ENCODE assay signal across 8 cellular contexts in the genomic region with DNA sequence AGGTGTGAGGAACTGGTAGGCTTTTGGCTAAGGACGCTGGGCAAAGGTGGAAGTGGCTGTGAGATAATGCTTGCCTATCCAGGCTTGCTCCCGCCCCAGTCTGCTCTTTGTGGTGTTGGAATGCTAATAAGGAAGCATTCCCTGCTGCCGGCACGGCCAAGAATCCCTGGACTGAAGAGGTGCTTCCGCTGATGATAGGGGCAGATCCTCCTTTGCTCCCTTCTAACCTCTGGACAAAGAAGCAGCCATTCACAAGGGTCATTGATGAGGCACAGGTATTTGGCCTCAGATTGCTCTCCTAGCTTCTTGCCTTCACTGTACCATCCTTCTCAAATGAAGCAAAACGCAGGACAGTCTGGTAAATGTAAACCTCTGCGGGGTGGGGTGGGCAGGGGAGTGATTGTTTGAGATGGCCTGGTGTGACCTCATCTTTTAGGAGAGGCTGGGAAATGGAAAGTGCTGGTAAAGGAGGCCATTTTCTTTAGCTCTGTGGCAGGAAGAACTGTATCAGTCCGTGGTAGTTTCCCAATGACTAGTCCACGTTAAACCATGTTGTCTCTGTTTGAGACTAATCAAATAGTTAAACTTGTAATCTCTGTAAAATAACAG. TPM values are rescaled to one million over a fixed set of nuclear protein-coding genes. Genes with fewer than 3 reads are reported as not detected.
DNase-seq lines count a peak whose midpoint lies in the region; ATAC-seq, FAIRE-seq and TF ChIP-seq lines count a peak whose summit lies in the region.

No MANE protein-coding gene starts in this region.

- WGBS in GM12878 (ENCODE audit: insufficient coverage, insufficient replicate concordance, low lambda C conversion rate, missing lambda C conversion rate), result 0% methylated on average over 9 of the region's 9 CpGs

- no peaks in the 10 kb centered on the region for H3K9me3 ChIP-seq in GM12878 (replicated peaks; ENCODE audit: control insufficient read depth, insufficient read depth, low read length)
- H3K9me3 ChIP-seq in subcutaneous abdominal adipose tissue (ENCODE audit: control insufficient read depth in 5 of 5, low read length in 5 of 5), result no peaks in the 10 kb centered on the region

- H3K4me3 ChIP-seq in GM12878 (peak overlapping the region; percentile 92), subcutaneous abdominal adipose tissue (ENCODE audit: low read depth in 1 of 5, low read length in 5 of 5) (peak overlapping the region; percentile 64 to 97 (median 91))

- TF ChIP-seq EP300 in GM12878 (IDR thresholded peaks at IDR 0.05; ENCODE audit: borderline replicate concordance in 1 of 2, control insufficient read depth in 1 of 2, low read depth in 2 of 2, low read length in 2 of 2), result no peak

- no peak; the same call in none of the 2 replicates for TF ChIP-seq POLR2A in GM12878 (IDR thresholded peaks at IDR 0.05; ENCODE audit: low read depth, low read length)

- intact Hi-C loops in GM12878 (cut with micrococcal nuclease; ENCODE audit: unreplicated experiment), result loop anchor here (2.0 to 5.0 kb wide), 2 partner anchors 21 to 70 kb away; partner anchors contain the start of genes MMS19 and UBTD1

- no peak overlapping the region for H2AFZ ChIP-seq in GM12878 (ENCODE audit: control insufficient read depth, low read depth, low read length)

- H3K79me2 ChIP-seq in GM12878 (ENCODE audit: control insufficient read depth, insufficient read depth, low read length), result peaks cover 58% of the 10 kb centered on the region

- ATAC-seq in GM12878 (peak; percentile 63), HG03097 (IDR thresholded peaks at IDR 0.05; ENCODE audit: low FRiP score, unreplicated experiment) (no peak)

- POLR2A ChIA-PET in GM12878 (lab: Charles Lee), result interaction anchor here (0.7 to 2.6 kb wide), 6 partner anchors 10 to 309 kb away, joined by 3 to 9 read pairs (median 4); partner anchors contain the start of gene RRP12
- POLR2A ChIA-PET in GM10248 (lab: Yijun Ruan, JAX), result interaction anchor here (0.6 kb wide), 4 partner anchors 15 to 138 kb away, joined by 4 to 5 read pairs (median 4); no protein-coding TSS in a partner anchor

- DNase-seq in GM03348 (ENCODE audit: low spot score) (peak; percentile 40), NCI-H2227 treated with DMSO at 0.1 percent for 48 hours (lab: John Stamatoyannopoulos, UW) (peak; percentile 10), GM12878 (ENCODE audit: low read depth, low spot score) (no peak), kidney glomerular epithelial cell (lab: John Stamatoyannopoulos, UW) (peak; percentile 69), NCI-H1436 (lab: John Stamatoyannopoulos, UW) (no peak), GM10248 (ENCODE audit: extremely low spot score) (no peak)

- RAD21 ChIA-PET in GM12878 (lab: Charles Lee; ENCODE audit: unreplicated experiment), result interaction anchor here (1.4 to 1.9 kb wide), 2 partner anchors 15 to 20 kb away, joined by 3 to 4 read pairs; no protein-coding TSS in a partner anchor

- H3K4me2 ChIP-seq in GM12878 (ENCODE audit: control insufficient read depth, insufficient read depth), result peak overlapping the region; percentile 78

- CTCF ChIA-PET in GM12878 (lab: Yijun Ruan, JAX), result interaction anchor here (0.6 to 1.9 kb wide), 7 partner anchors 14 to 149 kb away, joined by 3 to 10 read pairs (median 4); partner anchors contain the start of gene RRP12
- CTCF ChIA-PET in GM10248 (lab: Yijun Ruan, JAX), result interaction anchor here (0.9 to 1.5 kb wide), 2 partner anchors 15 to 21 kb away, joined by 3 to 4 read pairs; no protein-coding TSS in a partner anchor

- H4K20me1 ChIP-seq in GM12878 (ENCODE audit: control insufficient read depth, insufficient read depth), result peaks cover 8% of the 10 kb centered on the region; the same call in 1 of the 2 replicates

- H3K4me1 ChIP-seq in GM12878 (ENCODE audit: control insufficient read depth, insufficient read depth, low read length) (peaks cover 18% of the 10 kb centered on the region), subcutaneous abdominal adipose tissue (ENCODE audit: control insufficient read depth in 5 of 5, insufficient read depth in 5 of 5, low read length in 5 of 5) (peaks cover 11 to 38% (median 33%) of the 10 kb centered on the region in 5 donors)

- H3K36me3 ChIP-seq in GM12878 (ENCODE audit: control insufficient read depth in 2 of 2, insufficient read depth in 2 of 2, low read length in 1 of 2) (peaks cover 5 to 19% of the 10 kb centered on the region in 2 experiments; a peak in 3 of 4 replicates), subcutaneous abdominal adipose tissue (ENCODE audit: control insufficient read depth in 5 of 5, insufficient read depth in 5 of 5, low read length in 5 of 5) (peaks cover 8 to 24% (median 22%) of the 10 kb centered on the region in 5 donors)

- H3K27ac ChIP-seq in GM12878 (ENCODE audit: control insufficient read depth, insufficient read depth) (peak overlapping the region; percentile 95), subcutaneous abdominal adipose tissue (ENCODE audit: low read depth, low read length) (peak overlapping the region; percentile 57)

- no peaks in the 10 kb centered on the region for H3K27me3 ChIP-seq in GM12878 (replicated peaks in 1 of 2; ENCODE audit: control insufficient read depth in 2 of 2, insufficient read depth in 2 of 2, low read length in 1 of 2)
- H3K27me3 ChIP-seq in subcutaneous abdominal adipose tissue (ENCODE audit: control insufficient read depth in 5 of 5, insufficient read depth in 4 of 5, low read length in 5 of 5), result no peaks in the 10 kb centered on the region

- in situ Hi-C loops in GM12878 (cut with MboI), result no loop called here

- SMC1A ChIA-PET in GM12878 (lab: Charles Lee; ENCODE audit: uncharacterized antibody, unreplicated experiment), result interaction anchor here (0.8 to 2.1 kb wide), 5 partner anchors 11 to 27 kb away, joined by 3 to 12 read pairs (median 3); partner anchors contain the start of gene RRP12

- TF ChIP-seq CTCF in GM12878 (IDR thresholded peaks at IDR 0.05 in 2 of 3, conservative IDR thresholded peaks at IDR 0.05 in 1 of 3; ENCODE audit: control insufficient read depth in 2 of 3, extremely low read depth in 1 of 3, insufficient read depth in 1 of 3, low read depth in 3 of 3, low read length in 3 of 3) (no peak), GM10248 (IDR thresholded peaks at IDR 0.05; ENCODE audit: control extremely low read depth, extremely low read depth, low read depth, missing control alignments) (no peak)

- TF ChIP-seq RAD21 in GM12878 (IDR thresholded peaks at IDR 0.05; ENCODE audit: insufficient read depth, low read depth, low read length), result no peak

- no peak for FAIRE-seq in GM12878 (lab: Jason Lieb, UNC)

- H3K9ac ChIP-seq in GM12878 (ENCODE audit: control insufficient read depth, insufficient read depth, low read length) (peak overlapping the region; percentile 89), subcutaneous abdominal adipose tissue (ENCODE audit: low read length in 5 of 5) (peak overlapping the region in 3 of 5 donors; percentile 30 to 71 (median 51))

- TSS peak; percentile 61 for BruUV-seq in GM12878 (replicated peaks; lab: Mats Ljungman, UMichigan)

RNA-seq across cellular contexts. Expression of gene PGAM1, which starts 1.7 kb away (rescaled TPM):
- 129 and 132 TPM in 2 replicates for total RNA-seq in GM12878 (2013; cell fraction: nucleolus; rRNA removed)
- total RNA-seq in GM12878 (2014; rRNA removed), result 900 and 915 TPM in 2 replicates
- 522 and 529 TPM in 2 replicates for total RNA-seq in GM12878 (2014; rRNA removed; fragmentation: Illumina TruSeq; extraction: Trizol)
- total RNA-seq in GM12878 (2021), result 716 and 743 TPM in 2 replicates
- polyA plus RNA-seq in GM12878 (2011; ENCODE audit: low read depth), result 616 TPM
- polyA plus RNA-seq in GM12878 (2011; rRNA removed), result 1,223 and 1,362 TPM in 2 replicates
- 1,432 and 1,474 TPM in 2 replicates for polyA plus RNA-seq in GM12878 (2011; cell fraction: cytosol; rRNA removed)
- 542 and 632 TPM in 2 replicates for polyA plus RNA-seq in GM12878 (2011; cell fraction: nucleus; rRNA removed)
- polyA plus RNA-seq in GM12878 (2012), result 909 and 1,002 TPM in 2 replicates
- 458 and 657 TPM in 2 replicates for polyA plus RNA-seq in GM12878 (2014; fragmentation: Illumina TruSeq; extraction: Trizol)
- polyA plus RNA-seq in GM12878 (2014; fragmentation: Nextera tagmentation; extraction: Ambion mirVana), result 100 to 1,000 TPM; 115 to 271 TPM
- 761 and 772 TPM in 2 replicates for polyA plus RNA-seq in GM12878 (2014; rRNA removed)
- polyA plus RNA-seq in GM12878 (2016; fragmentation: Nextera tagmentation; extraction: Ambion mirVana), result 1,000 to 10,000 TPM; 1,161 to 1,235 TPM
- polyA minus RNA-seq in GM12878 (2011; rRNA and poly(A)+ RNA removed), result 705 and 1,086 TPM in 2 replicates
- polyA minus RNA-seq in GM12878 (2011; cell fraction: cytosol; rRNA and poly(A)+ RNA removed), result 277 and 295 TPM in 2 replicates
- 144 and 158 TPM in 2 replicates for polyA minus RNA-seq in GM12878 (2011; cell fraction: nucleus; rRNA and poly(A)+ RNA removed)

RNA-seq across cellular contexts. Expression of gene EXOSC1, which starts 18.1 kb away (rescaled TPM):
- 32.7 and 33.1 TPM in 2 replicates for total RNA-seq in GM12878 (2013; cell fraction: nucleolus; rRNA removed)
- total RNA-seq in GM12878 (2014; rRNA removed) (63.1 and 65.8 TPM in 2 replicates), GM12878 (2014; rRNA removed; fragmentation: Illumina TruSeq; extraction: Trizol) (63.8 and 65.7 TPM in 2 replicates), GM12878 (2021) (43.4 and 50.3 TPM in 2 replicates)
- 43.6 TPM for polyA plus RNA-seq in GM12878 (2011; ENCODE audit: low read depth)
- polyA plus RNA-seq in GM12878 (2011; rRNA removed) (50.8 and 53.7 TPM in 2 replicates), GM12878 (2014; fragmentation: Illumina TruSeq; extraction: Trizol) (80.5 and 83.4 TPM in 2 replicates), GM12878 (2014; fragmentation: Nextera tagmentation; extraction: Ambion mirVana) (100 to 1,000 TPM in 1 of 2 experiments, 10 to 100 TPM in 1; 88.8 to 121 TPM), GM12878 (2014; rRNA removed) (65.7 and 66.7 TPM in 2 replicates), GM12878 (2016; fragmentation: Nextera tagmentation; extraction: Ambion mirVana) (100 to 1,000 TPM; 116 to 119 TPM)
- polyA plus RNA-seq in GM12878 (2011; cell fraction: cytosol; rRNA removed), result 56.7 and 58.7 TPM in 2 replicates
- polyA plus RNA-seq in GM12878 (2011; cell fraction: nucleus; rRNA removed), result 27.4 and 30.1 TPM in 2 replicates
- polyA plus RNA-seq in GM12878 (2012), result 44.2 and 44.4 TPM in 2 replicates
- 30.1 and 31.1 TPM in 2 replicates for polyA minus RNA-seq in GM12878 (2011; rRNA and poly(A)+ RNA removed)
- 6.4 and 13.6 TPM in 2 replicates for polyA minus RNA-seq in GM12878 (2011; cell fraction: cytosol; rRNA and poly(A)+ RNA removed)
- polyA minus RNA-seq in GM12878 (2011; cell fraction: nucleus; rRNA and poly(A)+ RNA removed), result 9.2 and 15.8 TPM in 2 replicates

RNA-seq across cellular contexts. Expression of gene ZDHHC16, which starts 18.3 kb away (rescaled TPM):
- total RNA-seq in GM12878 (2013; cell fraction: nucleolus; rRNA removed), result 27.9 and 36.8 TPM in 2 replicates
- 30.0 and 30.6 TPM in 2 replicates for total RNA-seq in GM12878 (2014; rRNA removed)
- total RNA-seq in GM12878 (2014; rRNA removed; fragmentation: Illumina TruSeq; extraction: Trizol), result 27.3 and 29.6 TPM in 2 replicates
- total RNA-seq in GM12878 (2021), result 27.7 and 30.5 TPM in 2 replicates
- 11.7 TPM for polyA plus RNA-seq in GM12878 (2011; ENCODE audit: low read depth)
- 17.6 and 25.7 TPM in 2 replicates for polyA plus RNA-seq in GM12878 (2011; rRNA removed)
- polyA plus RNA-seq in GM12878 (2011; cell fraction: cytosol; rRNA removed), result 42.2 and 45.9 TPM in 2 replicates
- polyA plus RNA-seq in GM12878 (2011; cell fraction: nucleus; rRNA removed), result 36.1 and 42.5 TPM in 2 replicates
- 14.2 and 16.8 TPM in 2 replicates for polyA plus RNA-seq in GM12878 (2012)
- 40.7 and 43.2 TPM in 2 replicates for polyA plus RNA-seq in GM12878 (2014; fragmentation: Illumina TruSeq; extraction: Trizol)
- polyA plus RNA-seq in GM12878 (2014; fragmentation: Nextera tagmentation; extraction: Ambion mirVana), result 10 to 100 TPM; 16.8 to 20.0 TPM
- 26.5 and 27.8 TPM in 2 replicates for polyA plus RNA-seq in GM12878 (2014; rRNA removed)
- polyA plus RNA-seq in GM12878 (2016; fragmentation: Nextera tagmentation; extraction: Ambion mirVana), result 10 to 100 TPM; 56.6 to 63.1 TPM
- 45.6 and 55.0 TPM in 2 replicates for polyA minus RNA-seq in GM12878 (2011; rRNA and poly(A)+ RNA removed)
- 8.7 and 10.7 TPM in 2 replicates for polyA minus RNA-seq in GM12878 (2011; cell fraction: cytosol; rRNA and poly(A)+ RNA removed)
- polyA minus RNA-seq in GM12878 (2011; cell fraction: nucleus; rRNA and poly(A)+ RNA removed), result 15.4 and 26.1 TPM in 2 replicates

RNA-seq across cellular contexts. Expression of gene RRP12, which starts 26.5 kb away (rescaled TPM):
- 71.8 and 82.0 TPM in 2 replicates for total RNA-seq in GM12878 (2013; cell fraction: nucleolus; rRNA removed)
- 27.2 and 32.6 TPM in 2 replicates for total RNA-seq in GM12878 (2014; rRNA removed)
- total RNA-seq in GM12878 (2014; rRNA removed; fragmentation: Illumina TruSeq; extraction: Trizol), result 14.6 and 14.9 TPM in 2 replicates
- total RNA-seq in GM12878 (2021), result 47.7 and 48.3 TPM in 2 replicates
- 9.1 TPM for polyA plus RNA-seq in GM12878 (2011; ENCODE audit: low read depth)
- 5.0 and 13.9 TPM in 2 replicates for polyA plus RNA-seq in GM12878 (2011; rRNA removed)
- 8.6 and 8.9 TPM in 2 replicates for polyA plus RNA-seq in GM12878 (2011; cell fraction: cytosol; rRNA removed)
- 38.5 and 56.3 TPM in 2 replicates for polyA plus RNA-seq in GM12878 (2011; cell fraction: nucleus; rRNA removed)
- 14.7 and 17.0 TPM in 2 replicates for polyA plus RNA-seq in GM12878 (2012)
- 5.1 and 16.5 TPM in 2 replicates for polyA plus RNA-seq in GM12878 (2014; fragmentation: Illumina TruSeq; extraction: Trizol)
- polyA plus RNA-seq in GM12878 (2014; fragmentation: Nextera tagmentation; extraction: Ambion mirVana), result 1 to 10 TPM; 5.3 to 5.7 TPM
- 17.1 and 22.1 TPM in 2 replicates for polyA plus RNA-seq in GM12878 (2014; rRNA removed)
- polyA plus RNA-seq in GM12878 (2016; fragmentation: Nextera tagmentation; extraction: Ambion mirVana), result 10 to 100 TPM; 47.2 to 48.7 TPM
- 19.9 and 23.0 TPM in 2 replicates for polyA minus RNA-seq in GM12878 (2011; rRNA and poly(A)+ RNA removed)
- 7.4 and 14.5 TPM in 2 replicates for polyA minus RNA-seq in GM12878 (2011; cell fraction: cytosol; rRNA and poly(A)+ RNA removed)
- polyA minus RNA-seq in GM12878 (2011; cell fraction: nucleus; rRNA and poly(A)+ RNA removed), result 22.7 and 41.5 TPM in 2 replicates

Comparison
In these comparisons a context has a peak if more than half of its experiments do, and no peak if none do; other contexts are left out.
1. DNase-seq: peak in GM03348 (single experiment), NCI-H2227 treated with DMSO at 0.1 percent for 48 hours (single experiment) and kidney glomerular epithelial cell (single experiment); none in GM12878 (single experiment), NCI-H1436 (single experiment) and GM10248 (single experiment).